In the genomic region with DNA sequence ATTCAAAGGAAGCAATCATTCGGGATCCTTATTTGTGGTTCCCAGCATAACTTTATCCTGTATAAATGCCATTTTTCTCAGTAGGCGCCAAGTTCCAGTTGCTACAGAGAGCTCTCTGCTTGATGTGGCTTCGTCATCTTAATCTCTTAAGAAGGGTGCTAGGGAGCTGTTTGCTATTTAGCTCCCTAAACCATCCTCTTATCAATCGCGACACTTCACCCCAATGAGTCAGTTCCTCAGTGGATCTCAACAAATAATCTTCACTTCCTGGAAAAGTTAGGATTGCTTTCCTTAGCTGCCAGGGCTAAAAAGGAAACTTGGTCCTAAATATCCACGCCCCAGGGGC, we compare ENCODE assay signal across 10 cellular contexts. TPM values are rescaled to one million over a fixed set of nuclear protein-coding genes. Genes with fewer than 3 reads are reported as not detected.
A peak's percentile ranks its signal among the peaks of the same experiment; 100 is the strongest.
DNase-seq lines count a peak whose midpoint lies in the region; ATAC-seq, FAIRE-seq and TF ChIP-seq lines count a peak whose summit lies in the region.
"Had no signal": no experiment of that assay in that cellular context is flagged by ENCODE, and none has a peak within 500 bp of the region (broad histone marks: within the 10 kb centered on the region; RNA-seq: fewer than 3 reads in every experiment).

No MANE protein-coding gene starts in this region.

- FAIRE-seq in H1 (lab: Jason Lieb, UNC) = no peak
- FAIRE-seq: islet of Langerhans had no signal

- H2BK20ac ChIP-seq in H1 (ENCODE audit: low read length) = no peak overlapping the region

- no peak overlapping the region for H4K8ac ChIP-seq in H1 (ENCODE audit: extremely low read depth, insufficient read depth, low read length)

- no peak overlapping the region for H3K27ac ChIP-seq in H1 (ENCODE audit: low read depth, low read length)
- no peak overlapping the region for H3K27ac ChIP-seq in thoracic aorta
- H3K27ac ChIP-seq: upper lobe of left lung had no signal

- ATAC-seq in activated CD8-positive, alpha-beta memory T cell treated with anti-CD3 and anti-CD28 coated beads, Interleukin-2, amount 10 ng/mL, durations not matched to agents 7 days and 5 days = peak; percentile 18
- ATAC-seq in HG03280 (IDR thresholded peaks at IDR 0.05; ENCODE audit: unreplicated experiment) (peak; percentile 10), thoracic aorta (ENCODE audit: insufficient number of reproducible peaks, low FRiP score, low read depth) (no peak), omental fat pad (ENCODE audit: low FRiP score) (no peak)

- no peaks in the 10 kb centered on the region for H3K79me1 ChIP-seq in H1 (ENCODE audit: low read depth, low read length)

- H3K56ac ChIP-seq in H1 (replicated peaks; ENCODE audit: insufficient read length, low read depth, low read length) = no peak overlapping the region

- H4K5ac ChIP-seq in H1 (ENCODE audit: insufficient read length, low read depth, low read length) = no peak overlapping the region

- TF ChIP-seq EP300 in H1 (IDR thresholded peaks at IDR 0.05; ENCODE audit: borderline replicate concordance in 1 of 2, low read depth in 2 of 2, low read length in 2 of 2) = no peak

- no peaks in the 10 kb centered on the region for H4K20me1 ChIP-seq in H1 (replicated peaks in 1 of 2; ENCODE audit: control insufficient read depth in 1 of 2, insufficient read depth in 2 of 2, low read length in 2 of 2)

- H3K36me3 ChIP-seq in H1 (ENCODE audit: control insufficient read depth in 2 of 4, insufficient read depth in 4 of 4, low read length in 3 of 4) (no peaks in the 10 kb centered on the region), thoracic aorta (no peaks in the 10 kb centered on the region)
- H3K36me3 ChIP-seq: upper lobe of left lung had no signal

- no peak overlapping the region for H3K4ac ChIP-seq in H1 (replicated peaks; ENCODE audit: insufficient read length, low read depth, low read length)

- peaks cover 8% of the 10 kb centered on the region; the same call in 1 of the 2 replicates for H3K23me2 ChIP-seq in H1 (ENCODE audit: low read depth, low read length)

- H3K23ac ChIP-seq in H1 (ENCODE audit: insufficient read length) = no peak overlapping the region

- H2BK12ac ChIP-seq in H1 (ENCODE audit: low read depth, low read length) = no peak overlapping the region

- no peak for DNase-seq in activated CD8-positive, alpha-beta memory T cell treated with anti-CD3 and anti-CD28 coated beads, Interleukin-2, amount 10 ng/mL, durations not matched to agents 7 days and 5 days
- DNase-seq in activated CD8-positive, alpha-beta memory T cell treated with anti-CD3 and anti-CD28 coated beads, Interleukin-2, amount 50 U/mL, for 48 hours = no peak
- DNase-seq in H1 (ENCODE audit: low read depth in 1 of 2, low spot score in 2 of 2) = no peak
- DNase-seq in thoracic aorta (ENCODE audit: low spot score) = no peak
- DNase-seq in omental fat pad (ENCODE audit: low spot score) = no peak
- DNase-seq in KBM-7 = no peak
- no peak for DNase-seq in T-helper 9 cell

- no peak overlapping the region for H3K18ac ChIP-seq in H1 (ENCODE audit: extremely low read depth, low read length)

- no peak overlapping the region for H3K27ac Mint-ChIP-seq in activated CD8-positive, alpha-beta memory T cell treated with anti-CD3 and anti-CD28 coated beads, Interleukin-2, amount 10 ng/mL, durations not matched to agents 7 days and 5 days

- no peak overlapping the region for H2BK5ac ChIP-seq in H1 (ENCODE audit: low read depth, low read length)

- POLR2A ChIA-PET in H1 (lab: Charles Lee; ENCODE audit: partially characterized antibody) = no interaction called here

- no peak overlapping the region for H2BK120ac ChIP-seq in H1 (replicated peaks; ENCODE audit: low read depth, low read length)

- H3K9me3 Mint-ChIP-seq in activated CD8-positive, alpha-beta memory T cell treated with anti-CD3 and anti-CD28 coated beads, Interleukin-2, amount 10 ng/mL, durations not matched to agents 7 days and 5 days (ENCODE audit: low read depth) = no peaks in the 10 kb centered on the region

- no peak overlapping the region for H2AK5ac ChIP-seq in H1 (ENCODE audit: low read depth, low read length)

- TF ChIP-seq CTCF in H1 (IDR thresholded peaks at IDR 0.05; ENCODE audit: control extremely low read depth in 1 of 3, insufficient read depth in 1 of 3, low read depth in 1 of 3, low read length in 3 of 3) = no peak
- TF ChIP-seq CTCF in thoracic aorta (IDR thresholded peaks at IDR 0.05) = no peak
- no peak for TF ChIP-seq CTCF in omental fat pad (IDR thresholded peaks at IDR 0.05)

- no peak overlapping the region for H3K9ac ChIP-seq in H1 (replicated peaks in 1 of 4; ENCODE audit: extremely low read depth in 1 of 4, low read depth in 3 of 4, low read length in 3 of 4)

- H3K27me3 Mint-ChIP-seq in activated CD8-positive, alpha-beta memory T cell treated with anti-CD3 and anti-CD28 coated beads, Interleukin-2, amount 10 ng/mL, durations not matched to agents 7 days and 5 days = peaks cover 34% of the 10 kb centered on the region

- H3K4me1 ChIP-seq in H1 (replicated peaks in 1 of 4; ENCODE audit: control insufficient read depth in 3 of 4, insufficient read depth in 4 of 4, low read length in 3 of 4) (no peaks in the 10 kb centered on the region; a peak in 1 of 7 replicates), thoracic aorta (ENCODE audit: control insufficient read depth in 1 of 2, low read depth in 2 of 2) (peaks cover 0 to 13% of the 10 kb centered on the region in 2 donors)

- peak overlapping the region in 3 of 4 experiments; percentile 56 to 92 (median 57); a peak in 4 of 8 replicates for H3K4me3 ChIP-seq in H1 (ENCODE audit: extremely low read depth in 1 of 4, insufficient read depth in 2 of 4, low read depth in 3 of 4, low read length in 4 of 4)
- peak overlapping the region; percentile 76 for H3K4me3 ChIP-seq in thoracic aorta

- H3K79me2 ChIP-seq in H1 (ENCODE audit: control insufficient read depth in 1 of 2, insufficient read depth in 2 of 2, low read length in 2 of 2) = no peaks in the 10 kb centered on the region

- H3K9me3 ChIP-seq in H1 (ENCODE audit: insufficient read depth in 2 of 2, low read depth in 1 of 2, low read length in 1 of 2) = no peaks in the 10 kb centered on the region
- no peaks in the 10 kb centered on the region for H3K9me3 ChIP-seq in thoracic aorta
- H3K9me3 ChIP-seq: upper lobe of left lung had no signal

- in situ Hi-C loops in KBM-7 (cut with MboI; ENCODE audit: low pct_unique_long_range_greater_than_20kb, low sequenced_read_pairs) = no loop called here

- no peaks in the 10 kb centered on the region for H3K36me3 Mint-ChIP-seq in activated CD8-positive, alpha-beta memory T cell treated with anti-CD3 and anti-CD28 coated beads, Interleukin-2, amount 10 ng/mL, durations not matched to agents 7 days and 5 days

- H3K14ac ChIP-seq in H1 (ENCODE audit: insufficient read length) = no peak overlapping the region

- peak overlapping the region; percentile 58 to 80; a peak in 3 of 4 replicates for H3K4me2 ChIP-seq in H1 (ENCODE audit: insufficient read depth in 1 of 2, low read depth in 2 of 2, low read length in 2 of 2)

- H3K4me1 Mint-ChIP-seq in activated CD8-positive, alpha-beta memory T cell treated with anti-CD3 and anti-CD28 coated beads, Interleukin-2, amount 10 ng/mL, durations not matched to agents 7 days and 5 days = peaks cover 11% of the 10 kb centered on the region

- TF ChIP-seq RAD21 in H1 (IDR thresholded peaks at IDR 0.05 in 1 of 2, conservative IDR thresholded peaks at IDR 0.05 in 1 of 2; ENCODE audit: low read depth in 2 of 2, low read length in 2 of 2) = no peak

- H2AFZ ChIP-seq in H1 (ENCODE audit: low read length) = no peak overlapping the region

- H2BK15ac ChIP-seq in H1 (ENCODE audit: low read length) = no peak overlapping the region

- CTCF ChIA-PET in activated CD8-positive, alpha-beta memory T cell treated with anti-CD3 and anti-CD28 coated beads, Interleukin-2, amount 10 ng/mL, durations not matched to agents 7 days and 5 days (lab: Charles Lee) = interaction anchor here (0.6 to 2.0 kb wide), 9 partner anchors 8 to 1311 kb away, joined by 3 to 6 read pairs (median 4); no protein-coding TSS in a partner anchor
- CTCF ChIA-PET in H1 (lab: Charles Lee; ENCODE audit: partially characterized antibody) = interaction anchor here (0.6 to 3.8 kb wide), 43 partner anchors 8 to 997 kb away, joined by 3 to 24 read pairs (median 4); no protein-coding TSS in a partner anchor

- WGBS in H1 (ENCODE audit: extremely low coverage in 1 of 2, insufficient coverage in 1 of 2, insufficient read length in 1 of 2, insufficient replicate concordance in 2 of 2, low coverage in 1 of 2, low lambda C conversion rate in 2 of 2, missing lambda C conversion rate in 1 of 2), 2 experiments = 38% methylated on average over 6 of the region's 6 CpGs; no CpG with 5 or more reads in 1 of the 2 experiments

- no peak overlapping the region for H4K91ac ChIP-seq in H1 (replicated peaks; ENCODE audit: insufficient read length, low read length)

- H3K27me3 ChIP-seq in H1 (replicated peaks in 1 of 4; ENCODE audit: control insufficient read depth in 3 of 4, extremely low read depth in 1 of 4, insufficient read depth in 3 of 4, low read length in 3 of 4) = peaks cover 3 to 15% (median 11%) of the 10 kb centered on the region in 4 experiments
- peaks cover 6% of the 10 kb centered on the region for H3K27me3 ChIP-seq in thoracic aorta (replicated peaks; ENCODE audit: insufficient read depth)

- no peak for TF ChIP-seq POLR2A in H1 (IDR thresholded peaks at IDR 0.05; ENCODE audit: control extremely low read depth in 1 of 2, low read depth in 2 of 2, low read length in 2 of 2)

- no peak overlapping the region for H3K4me3 Mint-ChIP-seq in activated CD8-positive, alpha-beta memory T cell treated with anti-CD3 and anti-CD28 coated beads, Interleukin-2, amount 10 ng/mL, durations not matched to agents 7 days and 5 days

TF ChIP-seq in H1, 55 proteins besides CTCF, POLR2A, EP300 and RAD21 (continues in another document):
- no peak for TF ChIP-seq ASH2L (IDR thresholded peaks at IDR 0.05; ENCODE audit: low read length)
- no peak for TF ChIP-seq POU5F1 (IDR thresholded peaks at IDR 0.05; ENCODE audit: low read depth, low read length)
- TF ChIP-seq CEBPB (IDR thresholded peaks at IDR 0.05; ENCODE audit: low read depth, low read length) = no peak
- TF ChIP-seq KDM5A (IDR thresholded peaks at IDR 0.05; ENCODE audit: low read length) = no peak
- no peak for TF ChIP-seq KDM1A (IDR thresholded peaks at IDR 0.05; ENCODE audit: borderline replicate concordance, low read length)

RNA-seq across cellular contexts. Expression of gene NKAIN2, which starts 1.3 kb away (rescaled TPM):
- total RNA-seq in activated CD8-positive, alpha-beta memory T cell treated with anti-CD3 and anti-CD28 coated beads, Interleukin-2, amount 10 ng/mL, durations not matched to agents 7 days and 5 days = not detected
- total RNA-seq in H1 (2021; fragmentation: NEBNext Ultra II Directional; extraction: Animal tissue kit (Norgen Biotek cat#: 25700)) = 0.34 TPM in 1 of 2 replicates, not detected in the other
- polyA plus RNA-seq in H1 (2011; rRNA removed) = 0.03 and 0.20 TPM in 2 replicates
- 0.06 TPM for polyA plus RNA-seq in H1 (2011; cell fraction: cytosol; rRNA removed)
- polyA plus RNA-seq in H1 (2011; cell fraction: nucleus; rRNA removed) = 0.09 TPM
- 0.07 to 0.26 TPM (median 0.14 TPM) in 4 replicates for polyA plus RNA-seq in H1 (2012, experiment 1 of 2)
- not detected for polyA plus RNA-seq in H1 (2012, experiment 2 of 2)
- 0.06 TPM for polyA plus RNA-seq in H1 (2013, experiment 1 of 2)
- polyA plus RNA-seq in H1 (2013, experiment 2 of 2) = 0.07 TPM
- 0.09 and 0.10 TPM in 2 replicates for polyA minus RNA-seq in H1 (2011; rRNA and poly(A)+ RNA removed)
- not detected for polyA minus RNA-seq in H1 (2011; cell fraction: cytosol; rRNA and poly(A)+ RNA removed)
- polyA minus RNA-seq in H1 (2011; cell fraction: nucleus; rRNA and poly(A)+ RNA removed) = not detected
- total RNA-seq in thoracic aorta (under 1 TPM in 1 of 2 donors, not detected in 1; 0.28 TPM), omental fat pad (not detected)

Comparison
In these comparisons a context has a peak if more than half of its experiments do, and no peak if none do; other contexts are left out.
1. ATAC-seq: peak in activated CD8-positive, alpha-beta memory T cell treated with anti-CD3 and anti-CD28 coated beads, Interleukin-2, amount 10 ng/mL, durations not matched to agents 7 days and 5 days (single experiment) and HG03280 (single experiment); none in thoracic aorta (single experiment) and omental fat pad (single experiment).